In the genomic region with DNA sequence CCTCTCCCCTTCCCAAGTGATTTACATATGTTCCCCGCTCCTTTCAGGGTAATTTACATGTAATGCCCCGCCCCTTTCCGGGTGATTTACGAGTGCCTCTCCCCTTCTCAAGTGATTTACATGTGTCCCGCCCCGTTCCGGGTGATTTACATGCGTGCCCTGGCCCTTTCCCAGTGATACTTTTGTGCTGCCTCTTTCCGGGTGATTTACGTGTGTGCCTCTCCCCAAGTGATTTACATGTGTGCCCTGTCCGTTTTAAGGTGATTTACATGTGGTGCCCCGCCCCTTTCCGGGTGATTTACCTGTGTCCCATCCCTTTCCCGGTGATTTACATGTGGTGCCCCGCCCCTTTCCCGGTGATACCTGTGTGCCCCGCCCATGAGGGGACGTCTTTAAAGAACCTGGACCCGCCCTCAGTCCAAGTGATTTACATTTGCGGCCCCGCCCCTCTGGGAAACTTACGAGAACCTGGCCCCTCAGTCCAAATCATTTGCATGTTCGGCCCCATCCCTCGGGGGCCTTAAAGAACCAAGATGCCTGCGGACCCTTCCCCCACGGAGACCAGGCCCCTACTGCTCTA, we compare ENCODE assay signal across 8 cellular contexts. TPM values are rescaled to one million over a fixed set of nuclear protein-coding genes. Genes with fewer than 3 reads are reported as not detected.
DNase-seq lines count a peak whose midpoint lies in the region; ATAC-seq and TF ChIP-seq lines count a peak whose summit lies in the region.

No MANE protein-coding gene starts in this region.

- H3K4me1 ChIP-seq in right cardiac atrium (ENCODE audit: control insufficient read depth, insufficient read depth, low read length) = peaks cover 6% of the 10 kb centered on the region

- in situ Hi-C loops in GM13976 (cut with MboI; ENCODE audit: low sequenced_read_pairs, unreplicated experiment) = no loop called here

- TF ChIP-seq CTCF in GM13976 (IDR thresholded peaks at IDR 0.05; ENCODE audit: borderline replicate concordance, control extremely low read depth, extremely low read depth, insufficient read depth, missing control alignments) = no peak

- H3K27me3 Mint-ChIP-seq in T-helper 17 cell = peaks cover 3% of the 10 kb centered on the region

- H3K27ac ChIP-seq in angular gyrus (ENCODE audit: low read depth, low read length) (peak overlapping the region; percentile 44), right cardiac atrium (ENCODE audit: low read length) (peak overlapping the region; percentile 95)

- intact Hi-C loops in right cardiac atrium (cut with DNase I) = no loop called here

- under 1% methylated on average over 26 of the region's 26 CpGs for WGBS in right cardiac atrium

- ATAC-seq in HG02642 (IDR thresholded peaks at IDR 0.05; ENCODE audit: poor library complexity, unreplicated experiment) (peak; percentile 49), T-helper 17 cell (peak; percentile 64), right cardiac atrium (peak; percentile 57 to 65)

- H3K4me1 Mint-ChIP-seq in T-helper 17 cell = peaks cover 27% of the 10 kb centered on the region

- H3K9me3 ChIP-seq in T-helper 17 cell (ENCODE audit: control insufficient read depth, low read length, poor library complexity, severe bottlenecking) (no peaks in the 10 kb centered on the region), right cardiac atrium (ENCODE audit: control insufficient read depth, low read length) (no peaks in the 10 kb centered on the region)

- H3K36me3 Mint-ChIP-seq in T-helper 17 cell (ENCODE audit: low read depth) = peaks cover 3% of the 10 kb centered on the region

- H3K4me3 ChIP-seq in right cardiac atrium (ENCODE audit: low read length) = peak overlapping the region; percentile 46

- H3K27me3 ChIP-seq in right cardiac atrium (ENCODE audit: control insufficient read depth, insufficient read depth) = no peaks in the 10 kb centered on the region

- peak overlapping the region; percentile 78 for H3K4me3 Mint-ChIP-seq in T-helper 17 cell

- DNase-seq in GM13976 (ENCODE audit: low spot score) (peak; percentile 87), NCI-H128 (lab: John Stamatoyannopoulos, UW; ENCODE audit: unreplicated experiment) (peak; percentile 38), T-helper 17 cell (peak; percentile 70 to 80 (median 75)), right cardiac atrium (peak; percentile 88 to 94 (median 93)), renal cortical epithelial cell (ENCODE audit: low read depth) (peak; percentile 98), 8988T (no peak)

- H3K27ac Mint-ChIP-seq in T-helper 17 cell = peak overlapping the region; percentile 82

RNA-seq across cellular contexts. Expression of a gene that starts 0.6 kb away (rescaled TPM):
- 1 to 10 TPM; 4.4 to 6.0 TPM for total RNA-seq in T-helper 17 cell
- 1 to 10 TPM; 2.1 to 4.1 (median 2.7) TPM for total RNA-seq in right cardiac atrium
- 2.3 TPM for polyA plus RNA-seq in right cardiac atrium
- 7.7 and 9.6 TPM in 2 replicates for total RNA-seq in renal cortical epithelial cell

RNA-seq across cellular contexts. Expression of a gene that starts 9.0 kb away (rescaled TPM):
- total RNA-seq in T-helper 17 cell (not detected), right cardiac atrium (10 to 100 TPM; 10.4 to 22.5 (median 12.8) TPM), renal cortical epithelial cell (4.7 and 26.7 TPM in 2 replicates)
- polyA plus RNA-seq in right cardiac atrium = 10.8 TPM

RNA-seq across cellular contexts. Expression of a gene that starts 15.1 kb away (rescaled TPM):
- total RNA-seq in T-helper 17 cell = 100 to 1,000 TPM; 471 to 480 TPM
- 10 to 100 TPM; 66.2 to 87.4 (median 71.4) TPM for total RNA-seq in right cardiac atrium
- 77.5 TPM for polyA plus RNA-seq in right cardiac atrium
- total RNA-seq in renal cortical epithelial cell = 26.7 and 52.5 TPM in 2 replicates

RNA-seq across cellular contexts. Expression of a gene that starts 38.5 kb away (rescaled TPM):
- total RNA-seq in T-helper 17 cell = 1 to 10 TPM in 1 of 2 donors, under 1 TPM in 1; 0.94 to 1.7 TPM
- not detected for total RNA-seq in right cardiac atrium
- not detected for polyA plus RNA-seq in right cardiac atrium
- total RNA-seq in renal cortical epithelial cell = not detected in 2 replicates

RNA-seq across cellular contexts. Expression of a gene that starts 48.9 kb away (rescaled TPM):
- total RNA-seq in T-helper 17 cell = not detected
- 1 to 10 TPM; 2.4 to 3.0 (median 2.9) TPM for total RNA-seq in right cardiac atrium
- 3.6 TPM for polyA plus RNA-seq in right cardiac atrium
- total RNA-seq in renal cortical epithelial cell = not detected in 2 replicates
